ENCODE assay signal across 25 cellular contexts in the genomic region with DNA sequence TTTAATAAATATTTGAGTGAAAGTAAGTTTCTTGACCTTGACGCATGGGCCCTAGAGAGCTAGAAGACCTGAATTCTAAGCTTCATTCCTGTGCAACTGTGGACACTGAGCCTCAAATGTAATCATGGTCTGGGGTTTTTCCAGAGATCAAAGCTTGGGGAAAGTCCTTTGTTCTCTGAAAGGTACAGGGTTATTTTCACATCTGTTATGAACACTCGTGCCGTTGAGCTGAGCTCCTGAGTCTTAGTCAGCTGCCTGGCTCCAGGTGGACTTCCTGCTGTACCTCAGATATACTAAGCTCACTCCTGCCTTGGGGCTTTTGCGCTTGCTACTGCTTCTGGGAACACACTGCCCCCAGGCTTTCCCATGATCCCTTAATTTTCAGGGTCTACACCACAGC. TPM values are rescaled to one million over a fixed set of nuclear protein-coding genes. Genes with fewer than 3 reads are reported as not detected.
DNase-seq lines count a peak whose midpoint lies in the region; ATAC-seq and TF ChIP-seq lines count a peak whose summit lies in the region.
"Had no signal": no experiment of that assay in that cellular context is flagged by ENCODE, and none has a peak within 500 bp of the region (broad histone marks: within the 10 kb centered on the region; RNA-seq: fewer than 3 reads in every experiment).

No MANE protein-coding gene starts in this region.

- H3K27ac Mint-ChIP-seq in activated CD4-positive, alpha-beta T cell treated with anti-CD3 and anti-CD28 coated beads for 36 hours: peak overlapping the region; percentile 42
- H3K27ac Mint-ChIP-seq in activated CD4-positive, alpha-beta T cell treated with anti-CD3 and anti-CD28 coated beads, Interleukin-2, amount 10 ng/mL, durations not matched to agents 7 days and 5 days: no peak overlapping the region
- H3K27ac Mint-ChIP-seq: type B pancreatic cell had no signal

- no peak overlapping the region for H2AFZ ChIP-seq in OCI-LY3 (ENCODE audit: low read depth, low read length)
- H2AFZ ChIP-seq: GM23248 had no signal

- peaks cover 23% of the 10 kb centered on the region for H3K4me1 Mint-ChIP-seq in activated CD4-positive, alpha-beta T cell treated with anti-CD3 and anti-CD28 coated beads for 36 hours
- peaks cover 19% of the 10 kb centered on the region for H3K4me1 Mint-ChIP-seq in activated CD4-positive, alpha-beta T cell treated with anti-CD3 and anti-CD28 coated beads, Interleukin-2, amount 10 ng/mL, durations not matched to agents 7 days and 5 days

- H3K27ac ChIP-seq in OCI-LY3 (ENCODE audit: low read length): no peak overlapping the region
- H3K27ac ChIP-seq: A549, BLaER1, GM23248, stomach had no signal

- H3K9me3 Mint-ChIP-seq in activated CD4-positive, alpha-beta T cell treated with anti-CD3 and anti-CD28 coated beads for 36 hours (ENCODE audit: low read depth): no peaks in the 10 kb centered on the region
- no peaks in the 10 kb centered on the region for H3K9me3 Mint-ChIP-seq in activated CD4-positive, alpha-beta T cell treated with anti-CD3 and anti-CD28 coated beads, Interleukin-2, amount 10 ng/mL, durations not matched to agents 7 days and 5 days
- H3K9me3 Mint-ChIP-seq: activated T-cell treated with anti-CD3 and anti-CD28 coated beads, Interleukin-2, amount 50 U/mL, for 4 hours; type B pancreatic cell had no signal

- POLR2A ChIA-PET in activated CD4-positive, alpha-beta T cell treated with anti-CD3 and anti-CD28 coated beads for 36 hours (lab: Charles Lee): interaction anchor here (0.9 to 1.7 kb wide), 2 partner anchors 15 to 17 kb away, joined by 4 to 5 read pairs; no protein-coding TSS in a partner anchor
- POLR2A ChIA-PET in activated CD4-positive, alpha-beta T cell treated with anti-CD3 and anti-CD28 coated beads, Interleukin-2, amount 10 ng/mL, durations not matched to agents 7 days and 5 days (lab: Charles Lee): interaction anchor here (0.9 to 1.3 kb wide), 2 partner anchors 16 to 48 kb away, joined by 3 to 5 read pairs; no protein-coding TSS in a partner anchor

- no peaks in the 10 kb centered on the region for H3K27me3 Mint-ChIP-seq in activated CD4-positive, alpha-beta T cell treated with anti-CD3 and anti-CD28 coated beads for 36 hours
- no peaks in the 10 kb centered on the region for H3K27me3 Mint-ChIP-seq in activated CD4-positive, alpha-beta T cell treated with anti-CD3 and anti-CD28 coated beads, Interleukin-2, amount 10 ng/mL, durations not matched to agents 7 days and 5 days
- H3K27me3 Mint-ChIP-seq: type B pancreatic cell had no signal

- H3K36me3 ChIP-seq in OCI-LY3 (replicated peaks; ENCODE audit: low read depth, low read length): no peaks in the 10 kb centered on the region
- no peaks in the 10 kb centered on the region for H3K36me3 ChIP-seq in HAP-1 (replicated peaks)
- H3K36me3 ChIP-seq: BLaER1, stomach had no signal

- CTCF ChIA-PET in activated CD4-positive, alpha-beta T cell treated with anti-CD3 and anti-CD28 coated beads for 36 hours (lab: Charles Lee): interaction anchor here (0.6 to 9.5 kb wide), 13 partner anchors 10 to 262 kb away, joined by 3 to 106 read pairs (median 3); partner anchors contain the start of gene LIN37
- CTCF ChIA-PET in activated CD4-positive, alpha-beta T cell treated with anti-CD3 and anti-CD28 coated beads, Interleukin-2, amount 10 ng/mL, durations not matched to agents 7 days and 5 days (lab: Charles Lee): interaction anchor here (0.7 to 7.1 kb wide), 6 partner anchors 9 to 186 kb away, joined by 3 to 72 read pairs (median 4); no protein-coding TSS in a partner anchor

- H4K20me1 ChIP-seq in OCI-LY3 (ENCODE audit: insufficient read depth, low read length): no peaks in the 10 kb centered on the region
- H4K20me1 ChIP-seq: BLaER1 had no signal

- DNase-seq in activated CD4-positive, alpha-beta T cell treated with anti-CD3 and anti-CD28 coated beads for 36 hours: peak; percentile 63
- no peak for DNase-seq in activated CD4-positive, alpha-beta T cell treated with anti-CD3 and anti-CD28 coated beads, Interleukin-2, amount 10 ng/mL, durations not matched to agents 7 days and 5 days
- DNase-seq in GM12865 (ENCODE audit: low read depth): peak; percentile 87
- DNase-seq in HAP-1 (ENCODE audit: low spot score in 2 of 2): no peak
- DNase-seq: activated CD4-positive, CD25-positive, alpha-beta regulatory T cell treated with anti-CD3 and anti-CD28 coated beads, Interleukin-2, amount 50 U/mL, for 72 hours; activated T-cell treated with anti-CD3 and anti-CD28 coated beads, Interleukin-2, amount 50 U/mL, for 4 hours; dermis blood vessel endothelial cell; foreskin fibroblast; GM23248; hypothalamus; kidney; NCI-H1436 treated with DMSO at 0.1 percent for 48 hours; occipital lobe; retina; stomach; T-helper 9 cell had no signal

- intact Hi-C loops in activated CD4-positive, alpha-beta T cell treated with anti-CD3 and anti-CD28 coated beads for 36 hours (cut with DNase I, micrococcal nuclease): no loop called here

- no peak for TF ChIP-seq CTCF in GM12865 (IDR thresholded peaks at IDR 0.05; ENCODE audit: insufficient read depth, low read depth, low read length, missing control alignments)
- no peak for TF ChIP-seq CTCF in OCI-LY3 (IDR thresholded peaks at IDR 0.05; ENCODE audit: low read depth, low read length)

- H3K4me1 ChIP-seq in OCI-LY3 (ENCODE audit: low read length) (peaks cover 17% of the 10 kb centered on the region), HAP-1 (no peaks in the 10 kb centered on the region)
- H3K4me1 ChIP-seq: A549 had no signal

- in situ Hi-C loops in HAP-1 (cut with MboI; ENCODE audit: low sequenced_read_pairs): no loop called here

- no peaks in the 10 kb centered on the region for H3K36me3 Mint-ChIP-seq in activated CD4-positive, alpha-beta T cell treated with anti-CD3 and anti-CD28 coated beads for 36 hours (ENCODE audit: low read depth)
- H3K36me3 Mint-ChIP-seq in activated CD4-positive, alpha-beta T cell treated with anti-CD3 and anti-CD28 coated beads, Interleukin-2, amount 10 ng/mL, durations not matched to agents 7 days and 5 days (ENCODE audit: low read depth): no peaks in the 10 kb centered on the region
- H3K36me3 Mint-ChIP-seq: type B pancreatic cell had no signal

- H3K4me3 ChIP-seq in GM12865 (ENCODE audit: low read depth, low read length): no peak overlapping the region
- no peak overlapping the region for H3K4me3 ChIP-seq in OCI-LY3 (ENCODE audit: low read length)
- no peak overlapping the region for H3K4me3 ChIP-seq in HAP-1
- H3K4me3 ChIP-seq: A549, BLaER1, GM23248, stomach had no signal

- peak overlapping the region; percentile 0; the same call in 1 of the 2 replicates for H3K4me2 ChIP-seq in OCI-LY3 (ENCODE audit: low read length)
- H3K4me2 ChIP-seq: A549, BLaER1 had no signal

- no peaks in the 10 kb centered on the region for H3K9me3 ChIP-seq in OCI-LY3 (ENCODE audit: insufficient read depth, low read length)
- peaks cover 3% of the 10 kb centered on the region; the same call in 1 of the 2 replicates for H3K9me3 ChIP-seq in HAP-1
- H3K9me3 ChIP-seq: A549, BLaER1, stomach had no signal

- H3K79me2 ChIP-seq in OCI-LY3 (ENCODE audit: low read length): no peaks in the 10 kb centered on the region

- no peak overlapping the region for H3K4me3 Mint-ChIP-seq in activated CD4-positive, alpha-beta T cell treated with anti-CD3 and anti-CD28 coated beads for 36 hours
- no peak overlapping the region for H3K4me3 Mint-ChIP-seq in activated CD4-positive, alpha-beta T cell treated with anti-CD3 and anti-CD28 coated beads, Interleukin-2, amount 10 ng/mL, durations not matched to agents 7 days and 5 days
- H3K4me3 Mint-ChIP-seq: activated T-cell treated with anti-CD3 and anti-CD28 coated beads, Interleukin-2, amount 50 U/mL, for 4 hours; type B pancreatic cell had no signal

- H3K27me3 ChIP-seq in OCI-LY3 (ENCODE audit: low read depth, low read length) (no peaks in the 10 kb centered on the region), HAP-1 (ENCODE audit: low read depth) (no peaks in the 10 kb centered on the region)
- H3K27me3 ChIP-seq: BLaER1, stomach had no signal

- ATAC-seq in activated CD4-positive, alpha-beta T cell treated with anti-CD3 and anti-CD28 coated beads for 36 hours: peak; percentile 57
- ATAC-seq in HG03342 (IDR thresholded peaks at IDR 0.05; ENCODE audit: unreplicated experiment): no peak
- ATAC-seq: A549, Panc1 had no signal

- no peak overlapping the region for H3K9ac ChIP-seq in OCI-LY3 (ENCODE audit: low read length)
- H3K9ac ChIP-seq: BLaER1, GM23248 had no signal

RNA-seq across cellular contexts. Expression of gene ZBTB32, which starts 7.5 kb away (rescaled TPM):
- 100 to 1,000 TPM; 232 to 265 TPM for total RNA-seq in activated CD4-positive, alpha-beta T cell treated with anti-CD3 and anti-CD28 coated beads for 36 hours
- 10 to 100 TPM; 15.4 to 17.3 TPM for total RNA-seq in activated CD4-positive, alpha-beta T cell treated with anti-CD3 and anti-CD28 coated beads, Interleukin-2, amount 10 ng/mL, durations not matched to agents 7 days and 5 days
- total RNA-seq: dermis blood vessel endothelial cell, GM23248, lung microvascular endothelial cell, occipital lobe had no signal

RNA-seq across cellular contexts. Expression of gene KMT2B, which starts 21.0 kb away (rescaled TPM):
- total RNA-seq in activated CD4-positive, alpha-beta T cell treated with anti-CD3 and anti-CD28 coated beads for 36 hours: 10 to 100 TPM; 48.6 to 49.4 TPM
- total RNA-seq in activated CD4-positive, alpha-beta T cell treated with anti-CD3 and anti-CD28 coated beads, Interleukin-2, amount 10 ng/mL, durations not matched to agents 7 days and 5 days: 10 to 100 TPM; 65.1 to 67.2 TPM

RNA-seq across cellular contexts. Expression of gene UPK1A, which starts 30.5 kb away (rescaled TPM):
- 1 to 10 TPM; 1.2 to 1.8 TPM for total RNA-seq in activated CD4-positive, alpha-beta T cell treated with anti-CD3 and anti-CD28 coated beads for 36 hours
- total RNA-seq in activated CD4-positive, alpha-beta T cell treated with anti-CD3 and anti-CD28 coated beads, Interleukin-2, amount 10 ng/mL, durations not matched to agents 7 days and 5 days: under 1 TPM; 0.37 TPM
- total RNA-seq: dermis blood vessel endothelial cell, G401, GM23248, kidney, lung microvascular endothelial cell, myocyte, occipital lobe, stomach had no signal

RNA-seq across cellular contexts. Expression of gene IGFLR1, which starts 45.4 kb away (rescaled TPM):
- total RNA-seq in activated CD4-positive, alpha-beta T cell treated with anti-CD3 and anti-CD28 coated beads for 36 hours: 10 to 100 TPM; 71.4 to 80.2 TPM
- total RNA-seq in activated CD4-positive, alpha-beta T cell treated with anti-CD3 and anti-CD28 coated beads, Interleukin-2, amount 10 ng/mL, durations not matched to agents 7 days and 5 days: 10 to 100 TPM; 53.7 to 54.6 TPM

RNA-seq across cellular contexts. Expression of gene U2AF1L4, which starts 48.4 kb away (rescaled TPM):
- 10 to 100 TPM; 31.6 to 37.5 TPM for total RNA-seq in activated CD4-positive, alpha-beta T cell treated with anti-CD3 and anti-CD28 coated beads for 36 hours
- 10 to 100 TPM; 35.0 to 38.1 TPM for total RNA-seq in activated CD4-positive, alpha-beta T cell treated with anti-CD3 and anti-CD28 coated beads, Interleukin-2, amount 10 ng/mL, durations not matched to agents 7 days and 5 days

Comparison
In these comparisons a context has a peak if more than half of its experiments do, and no peak if none do; other contexts are left out.
1. DNase-seq: peak in activated CD4-positive, alpha-beta T cell treated with anti-CD3 and anti-CD28 coated beads for 36 hours (single experiment) and GM12865 (single experiment); none in activated CD4-positive, alpha-beta T cell treated with anti-CD3 and anti-CD28 coated beads, Interleukin-2, amount 10 ng/mL, durations not matched to agents 7 days and 5 days (single experiment) and HAP-1 (0 of 2).
2. RNA of gene ZBTB32, which starts 7.5 kb away (total RNA-seq): 232 to 265 TPM in activated CD4-positive, alpha-beta T cell treated with anti-CD3 and anti-CD28 coated beads for 36 hours; 15.4 to 17.3 TPM in activated CD4-positive, alpha-beta T cell treated with anti-CD3 and anti-CD28 coated beads, Interleukin-2, amount 10 ng/mL, durations not matched to agents 7 days and 5 days; every median in the first group is over 10 times any median in the second.